15 cellular contexts compared by ENCODE assay signal in the genomic region with DNA sequence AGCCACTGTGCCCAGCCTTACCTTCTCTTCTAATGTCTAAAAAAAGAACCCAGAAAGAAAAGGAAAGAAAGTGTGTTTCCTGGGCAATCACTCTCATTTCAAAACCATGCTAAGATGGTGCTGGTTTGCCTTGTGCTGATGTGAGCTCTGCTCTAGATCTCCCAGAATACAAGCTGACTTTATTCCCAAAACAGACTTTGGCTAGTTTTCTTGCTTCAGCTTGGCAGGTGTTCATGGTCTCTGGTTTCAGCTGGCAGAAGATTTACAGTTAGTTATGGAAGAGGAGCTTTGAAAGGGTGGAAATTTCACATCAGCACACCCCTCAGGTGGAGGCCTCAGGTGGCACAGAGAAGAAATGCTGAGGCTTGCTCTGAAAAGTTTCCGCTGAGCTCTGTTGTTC. TPM values are rescaled to one million over a fixed set of nuclear protein-coding genes. Genes with fewer than 3 reads are reported as not detected.
"Had no signal": no experiment of that assay in that cellular context is flagged by ENCODE, and none has a peak within 500 bp of the region (broad histone marks: within the 10 kb centered on the region; RNA-seq: fewer than 3 reads in every experiment).

No MANE protein-coding gene starts in this region.

- H3K9me3 Mint-ChIP-seq: activated CD4-positive, alpha-beta T cell treated with anti-CD3 and anti-CD28 coated beads, Interleukin-2, amount 10 ng/mL, durations not matched to agents 24 days and 14 days; activated naive CD4-positive, alpha-beta T cell treated with anti-CD3 and anti-CD28 coated beads, Interleukin-2, amount 50 U/mL, for 24 hours; brain; central memory CD8-positive, alpha-beta T cell; T-helper 1 cell treated with Interleukin-12 subunit alpha and Interleukin-12 subunit beta and Interleukin-4 antibody, amounts not matched to agents 30 μg/mL and 1 μg/mL, for 36 hours had no signal

- H3K36me3 Mint-ChIP-seq: activated naive CD4-positive, alpha-beta T cell treated with anti-CD3 and anti-CD28 coated beads, Interleukin-2, amount 50 U/mL, for 24 hours; brain had no signal

- H3K4me3 Mint-ChIP-seq: activated CD4-positive, alpha-beta T cell treated with anti-CD3 and anti-CD28 coated beads, Interleukin-2, amount 10 ng/mL, durations not matched to agents 24 days and 14 days; activated naive CD4-positive, alpha-beta T cell treated with anti-CD3 and anti-CD28 coated beads, Interleukin-2, amount 50 U/mL, for 24 hours; brain; central memory CD8-positive, alpha-beta T cell; T-helper 1 cell treated with Interleukin-12 subunit alpha and Interleukin-12 subunit beta and Interleukin-4 antibody, amounts not matched to agents 30 μg/mL and 1 μg/mL, for 36 hours had no signal

- H3K27ac ChIP-seq: skin epidermis had no signal

- DNase-seq: activated CD4-positive, alpha-beta T cell treated with anti-CD3 and anti-CD28 coated beads, Interleukin-2, amount 10 ng/mL, durations not matched to agents 24 days and 14 days; activated T-cell treated with anti-CD3 and anti-CD28 coated beads for 4 hours; cortex of kidney; effector CD8-positive, alpha-beta T cell; hypothalamus; left cardiac atrium; stimulated activated CD4-positive, alpha-beta T cell treated with anti-CD3 and anti-CD28 coated beads, Interleukin-4, amount 100 ng/mL, for 4 hours; trophoblast cell had no signal

- H3K4me3 ChIP-seq: lung, skin epidermis had no signal

- ATAC-seq: left cardiac atrium had no signal

- H3K27ac Mint-ChIP-seq: activated CD4-positive, alpha-beta T cell treated with anti-CD3 and anti-CD28 coated beads, Interleukin-2, amount 10 ng/mL, durations not matched to agents 24 days and 14 days; activated naive CD4-positive, alpha-beta T cell treated with anti-CD3 and anti-CD28 coated beads, Interleukin-2, amount 50 U/mL, for 24 hours; T-helper 1 cell treated with Interleukin-12 subunit alpha and Interleukin-12 subunit beta and Interleukin-4 antibody, amounts not matched to agents 30 μg/mL and 1 μg/mL, for 36 hours had no signal

- H3K27me3 Mint-ChIP-seq: activated naive CD4-positive, alpha-beta T cell treated with anti-CD3 and anti-CD28 coated beads, Interleukin-2, amount 50 U/mL, for 24 hours; brain; central memory CD8-positive, alpha-beta T cell had no signal

- H3K4me1 Mint-ChIP-seq: activated CD4-positive, alpha-beta T cell treated with anti-CD3 and anti-CD28 coated beads, Interleukin-2, amount 10 ng/mL, durations not matched to agents 24 days and 14 days; activated naive CD4-positive, alpha-beta T cell treated with anti-CD3 and anti-CD28 coated beads, Interleukin-2, amount 50 U/mL, for 24 hours; brain; central memory CD8-positive, alpha-beta T cell had no signal

RNA-seq across cellular contexts. Expression of a gene that starts 34.4 kb away (rescaled TPM):
- polyA plus RNA-seq: neural cell had no signal
